15 cellular contexts compared by ENCODE assay signal in genomic region chr10:43115881-43116595, GRCh38. TPM values are rescaled to one million over a fixed set of nuclear protein-coding genes. Genes with fewer than 3 reads are reported as not detected.
"Had no signal": no experiment of that assay in that cellular context is flagged by ENCODE, and none has a peak within 500 bp of the region (broad histone marks: within the 10 kb centered on the region; RNA-seq: fewer than 3 reads in every experiment).

No MANE protein-coding gene starts in this region.

- H3K27ac ChIP-seq: colonic mucosa, foreskin keratinocyte, left lung, neutrophil, testis, tibial nerve had no signal

- DNase-seq: cerebellar nuclear complex; colonic mucosa; effector CD4-positive, alpha-beta T cell; endodermal cell; erythroblast; foreskin keratinocyte; immature natural killer cell; naive thymus-derived CD4-positive, alpha-beta T cell; nephron progenitor cell; small intestine; stimulated activated CD4-positive, alpha-beta T cell treated with anti-CD3 and anti-CD28 coated beads, Interleukin-2, amount 100 ng/mL, for 48 hours; testis had no signal

- H3K9me3 ChIP-seq: colonic mucosa, left lung, neutrophil, testis, tibial nerve had no signal

- H3K36me3 ChIP-seq: colonic mucosa, left lung, neutrophil, tibial nerve had no signal

- ATAC-seq: left lung; naive thymus-derived CD4-positive, alpha-beta T cell had no signal

- H3K4me1 ChIP-seq: colonic mucosa, foreskin keratinocyte, testis had no signal

- H3K4me3 ChIP-seq: colonic mucosa, left lung, testis, tibial nerve had no signal

- H3K27me3 ChIP-seq: colonic mucosa, foreskin keratinocyte, left lung, neutrophil, testis, tibial nerve had no signal

RNA-seq across cellular contexts. Expression of gene RET, which starts 39.2 kb away (rescaled TPM):
- polyA plus RNA-seq: naive thymus-derived CD4-positive, alpha-beta T cell had no signal
